Comparison of ENCODE assay signal across 9 cellular contexts in the genomic region with DNA sequence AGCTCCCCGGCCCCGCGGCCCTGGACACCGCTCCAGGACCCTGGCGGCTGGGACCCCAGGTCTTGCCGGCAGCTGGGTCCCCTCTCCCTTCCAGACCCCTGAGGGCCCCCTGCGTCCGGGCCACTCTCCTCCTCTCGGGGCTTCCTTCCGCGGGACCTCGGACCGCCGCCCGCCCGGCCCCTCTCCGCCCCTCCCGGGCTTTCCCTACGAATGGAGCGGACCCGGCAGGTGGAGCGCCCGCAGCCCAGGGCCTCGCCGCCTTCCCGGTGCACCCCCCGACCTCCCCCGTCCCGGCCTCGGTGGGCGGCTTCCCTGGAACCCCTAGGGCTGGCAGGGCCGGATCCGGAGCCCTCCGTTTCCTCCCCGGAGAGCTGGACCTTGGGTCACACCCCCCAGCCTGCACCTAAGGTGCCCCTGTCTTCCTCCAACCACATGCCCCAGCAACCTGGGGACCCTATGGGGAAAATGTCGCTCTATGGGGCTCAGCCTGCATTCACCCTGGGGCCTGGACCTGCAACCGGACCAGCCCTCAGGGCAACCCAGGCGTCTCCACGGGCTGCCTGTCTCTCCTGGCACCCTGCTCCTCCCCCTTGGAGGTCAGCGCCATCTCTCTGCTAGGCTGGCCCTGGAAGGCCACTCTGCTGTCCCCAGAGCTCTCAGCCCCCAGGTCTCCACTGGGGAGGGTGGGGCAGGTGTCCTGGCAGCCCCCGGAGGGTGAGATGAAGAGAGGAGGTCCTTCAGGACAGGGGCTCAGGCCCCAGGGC. TPM values are rescaled to one million over a fixed set of nuclear protein-coding genes. Genes with fewer than 3 reads are reported as not detected.
DNase-seq lines count a peak whose midpoint lies in the region; ATAC-seq and TF ChIP-seq lines count a peak whose summit lies in the region.
"Had no signal": no experiment of that assay in that cellular context is flagged by ENCODE, and none has a peak within 500 bp of the region (broad histone marks: within the 10 kb centered on the region; RNA-seq: fewer than 3 reads in every experiment).

No MANE protein-coding gene starts in this region.

- H3K36me3 ChIP-seq in lung (ENCODE audit: control insufficient read depth in 2 of 2, insufficient read depth in 2 of 2, low read length in 2 of 2) (peaks cover 0 to 13% of the 10 kb centered on the region in 2 donors), transverse colon (no peaks in the 10 kb centered on the region)

- DNase-seq in activated T-cell treated with anti-CD3 and anti-CD28 coated beads, Interleukin-2, amount 50 U/mL, for 4 hours, result no peak
- DNase-seq in activated T-cell treated with anti-CD3 and anti-CD28 coated beads for 4 hours (no peak), lung (ENCODE audit: low spot score) (no peak), transverse colon (no peak), inferior parietal cortex (ENCODE audit: extremely low spot score) (no peak)
- DNase-seq in central memory CD8-positive, alpha-beta T cell (ENCODE audit: low spot score in 2 of 2), result no peak
- DNase-seq: activated naive CD4-positive, alpha-beta T cell had no signal

- peaks cover 34% of the 10 kb centered on the region for H3K27me3 Mint-ChIP-seq in activated T-cell treated with anti-CD3 and anti-CD28 coated beads, Interleukin-2, amount 50 U/mL, for 4 hours (ENCODE audit: low read depth)
- peaks cover 56% of the 10 kb centered on the region for H3K27me3 Mint-ChIP-seq in central memory CD8-positive, alpha-beta T cell

- H3K4me3 Mint-ChIP-seq in activated T-cell treated with anti-CD3 and anti-CD28 coated beads, Interleukin-2, amount 50 U/mL, for 4 hours, result peak overlapping the region; percentile 50
- peak overlapping the region; percentile 59 for H3K4me3 Mint-ChIP-seq in central memory CD8-positive, alpha-beta T cell

- H3K4me3 ChIP-seq in lung, result peak overlapping the region; percentile 51
- H3K4me3 ChIP-seq in transverse colon, result peak overlapping the region; percentile 38 to 89 (median 81)

- TF ChIP-seq POLR2A in transverse colon (IDR thresholded peaks at IDR 0.05), result no peak

- intact Hi-C loops in transverse colon (cut with DNase I; ENCODE audit: low total_unique reads), result loop anchor here (5.0 kb wide), 1 partner anchor 94 kb away; no protein-coding TSS in a partner anchor

- H3K4me1 ChIP-seq in lung (ENCODE audit: control insufficient read depth in 2 of 2, insufficient read depth in 2 of 2, low read length in 2 of 2), result peaks cover 0 to 20% of the 10 kb centered on the region in 2 donors
- H3K4me1 ChIP-seq in transverse colon, result peaks cover 14 to 44% (median 34%) of the 10 kb centered on the region in 4 donors

- H3K36me3 Mint-ChIP-seq in activated T-cell treated with anti-CD3 and anti-CD28 coated beads, Interleukin-2, amount 50 U/mL, for 4 hours (ENCODE audit: insufficient read depth), result no peaks in the 10 kb centered on the region
- H3K36me3 Mint-ChIP-seq in central memory CD8-positive, alpha-beta T cell (ENCODE audit: insufficient read depth), result peaks cover 5% of the 10 kb centered on the region

- TF ChIP-seq EP300 in transverse colon (IDR thresholded peaks at IDR 0.05; ENCODE audit: low read depth), result no peak

- peak overlapping the region in 1 of 2 donors; percentile 39 for H3K27ac ChIP-seq in lung (ENCODE audit: low read depth in 1 of 2, low read length in 1 of 2)
- H3K27ac ChIP-seq in transverse colon, result peak overlapping the region; percentile 67 to 88 (median 84)

- no peaks in the 10 kb centered on the region for H3K9me3 Mint-ChIP-seq in activated T-cell treated with anti-CD3 and anti-CD28 coated beads, Interleukin-2, amount 50 U/mL, for 4 hours
- H3K9me3 Mint-ChIP-seq in central memory CD8-positive, alpha-beta T cell, result no peaks in the 10 kb centered on the region

- H3K27ac Mint-ChIP-seq in central memory CD8-positive, alpha-beta T cell (ENCODE audit: low read depth), result peak overlapping the region; percentile 16

- 11 to 13% methylated on average over 31 to 41 of the region's 41 CpGs for WGBS in lung, 2 donors
- 13% methylated on average over 31 of the region's 41 CpGs; no CpG with 5 or more reads in 1 of the 2 donors for WGBS in transverse colon (ENCODE audit: low coverage in 1 of 2), 2 donors

- H3K4me1 Mint-ChIP-seq in activated T-cell treated with anti-CD3 and anti-CD28 coated beads, Interleukin-2, amount 50 U/mL, for 4 hours (ENCODE audit: low read depth), result peaks cover 27% of the 10 kb centered on the region
- H3K4me1 Mint-ChIP-seq in central memory CD8-positive, alpha-beta T cell, result peaks cover 31% of the 10 kb centered on the region

- in situ Hi-C loops in transverse colon (cut with MboI; ENCODE audit: low pct_ligation_motif_present in 1 of 4, low pct_unique_long_range_greater_than_20kb in 1 of 4, low sequenced_read_pairs in 3 of 4), result no loop called here

- TF ChIP-seq CTCF in lung (IDR thresholded peaks at IDR 0.05; ENCODE audit: control extremely low read depth, extremely low read depth) (no peak), transverse colon (IDR thresholded peaks at IDR 0.05) (no peak)

- ATAC-seq in activated T-cell treated with anti-CD3 and anti-CD28 coated beads, Interleukin-2, amount 50 U/mL, for 4 hours, result peak in 1 of 2 donors; percentile 8
- ATAC-seq in central memory CD8-positive, alpha-beta T cell (replicated peaks; ENCODE audit: extremely low read depth, poor library complexity, severe bottlenecking), result no peak
- ATAC-seq in lung (ENCODE audit: insufficient read depth, low FRiP score), result no peak
- ATAC-seq in esophagus mucosa, result no peak
- no peak for ATAC-seq in HG03097 (IDR thresholded peaks at IDR 0.05; ENCODE audit: low FRiP score, unreplicated experiment)

- H3K9me3 ChIP-seq in lung (ENCODE audit: control insufficient read depth in 2 of 2, insufficient read depth in 1 of 2, low read length in 1 of 2) (peaks cover 0 to 2% of the 10 kb centered on the region in 2 donors), transverse colon (no peaks in the 10 kb centered on the region)

- H3K27me3 ChIP-seq in lung (ENCODE audit: control insufficient read depth, insufficient read depth), result no peaks in the 10 kb centered on the region
- H3K27me3 ChIP-seq in transverse colon, result peaks cover 30% of the 10 kb centered on the region

RNA-seq across cellular contexts. Expression of a gene that starts 0.7 kb away (rescaled TPM):
- total RNA-seq in activated T-cell treated with anti-CD3 and anti-CD28 coated beads, Interleukin-2, amount 50 U/mL, for 4 hours, result under 1 TPM; 0.24 to 0.46 (median 0.40) TPM
- 10 to 100 TPM; 32.9 to 73.7 TPM for total RNA-seq in lung
- 10 to 100 TPM; 18.9 to 22.2 TPM for polyA plus RNA-seq in lung
- 100 to 1,000 TPM in 1 of 4 donors, 10 to 100 TPM in 3; 41.8 to 113 (median 55.2) TPM for total RNA-seq in transverse colon
- total RNA-seq in esophagus mucosa, result 5.5 TPM
